ENCODE assay signal across 15 cellular contexts in genomic region chr16:56262879-56263245, GRCh38.
DNase-seq lines count a peak whose midpoint lies in the region; ATAC-seq and TF ChIP-seq lines count a peak whose summit lies in the region.
"Had no signal": no experiment of that assay in that cellular context is flagged by ENCODE, and none has a peak within 500 bp of the region (broad histone marks: within the 10 kb centered on the region; RNA-seq: fewer than 3 reads in every experiment).

No MANE protein-coding gene starts in this region.

- no peaks in the 10 kb centered on the region for H3K27me3 Mint-ChIP-seq in activated CD4-positive, alpha-beta memory T cell treated with anti-CD3 and anti-CD28 coated beads for 36 hours

- intact Hi-C loops in activated CD4-positive, alpha-beta memory T cell treated with anti-CD3 and anti-CD28 coated beads for 36 hours (cut with micrococcal nuclease) = loop anchor here (5.0 kb wide), 1 partner anchor 61 kb away; no protein-coding TSS in a partner anchor

- H3K79me2 ChIP-seq in DND-41 (ENCODE audit: insufficient read depth, low read length) = peaks cover 10% of the 10 kb centered on the region

- no peak overlapping the region for H3K4me3 Mint-ChIP-seq in activated CD4-positive, alpha-beta memory T cell treated with anti-CD3 and anti-CD28 coated beads for 36 hours
- peak overlapping the region; percentile 57 for H3K4me3 Mint-ChIP-seq in stimulated activated effector memory CD8-positive, alpha-beta T cell treated with anti-CD3 and anti-CD28 coated beads, Interleukin-12 subunit alpha, Interleukin-12 subunit beta, amount 100 ng/mL, for 72 hours

- H4K20me1 ChIP-seq in DND-41 (ENCODE audit: insufficient read depth, low read length) = 0 out of 2 replicates have a peak, but pooled peaks cover 2% of the 10 kb centered on the region

- H3K36me3 Mint-ChIP-seq in activated CD4-positive, alpha-beta memory T cell treated with anti-CD3 and anti-CD28 coated beads for 36 hours = no peaks in the 10 kb centered on the region
- H3K36me3 Mint-ChIP-seq in stimulated activated effector memory CD8-positive, alpha-beta T cell treated with anti-CD3 and anti-CD28 coated beads, Interleukin-12 subunit alpha, Interleukin-12 subunit beta, amount 100 ng/mL, for 72 hours = no peaks in the 10 kb centered on the region

- H3K4me1 Mint-ChIP-seq in activated CD4-positive, alpha-beta memory T cell treated with anti-CD3 and anti-CD28 coated beads for 36 hours (ENCODE audit: low read depth) = peaks cover 38% of the 10 kb centered on the region
- H3K4me1 Mint-ChIP-seq in stimulated activated effector memory CD8-positive, alpha-beta T cell treated with anti-CD3 and anti-CD28 coated beads, Interleukin-12 subunit alpha, Interleukin-12 subunit beta, amount 100 ng/mL, for 72 hours = peaks cover 43% of the 10 kb centered on the region

- DNase-seq in DND-41 = peak; percentile 67
- no peak for DNase-seq in activated CD4-positive, alpha-beta memory T cell treated with anti-CD3 and anti-CD28 coated beads for 36 hours
- peak; percentile 36 for DNase-seq in islet precursor cell
- DNase-seq in stimulated activated effector memory CD8-positive, alpha-beta T cell treated with anti-CD3 and anti-CD28 coated beads, Interleukin-12 subunit alpha, Interleukin-12 subunit beta, amount 100 ng/mL, for 72 hours (ENCODE audit: low spot score in 2 of 2) = no peak
- no peak for DNase-seq in H4 (ENCODE audit: low spot score)
- no peak for DNase-seq in hippocampal formation (lab: John Stamatoyannopoulos, UW)
- DNase-seq: activated CD4-positive, alpha-beta T cell treated with anti-CD3 and anti-CD28 coated beads, Interleukin-2, amount 50 U/mL, for 1 hour; aorta; NCI-H146; NCI-H345; Right ventricle myocardium superior; T-helper 9 cell had no signal

- H3K27me3 ChIP-seq in DND-41 (ENCODE audit: insufficient read depth, low read length, poor library complexity) = no peaks in the 10 kb centered on the region

- peaks cover 77% of the 10 kb centered on the region for H3K4me1 ChIP-seq in DND-41 (ENCODE audit: insufficient read depth, low read length)
- H3K4me1 ChIP-seq: prostate gland had no signal

- POLR2A ChIA-PET in activated CD4-positive, alpha-beta memory T cell treated with anti-CD3 and anti-CD28 coated beads for 36 hours (lab: Charles Lee) = no interaction called here

- peak overlapping the region; percentile 59 for H3K4me2 ChIP-seq in DND-41 (ENCODE audit: insufficient read depth, low read length)

- TF ChIP-seq CTCF in DND-41 (IDR thresholded peaks at IDR 0.05; ENCODE audit: borderline replicate concordance, extremely low read depth, low read length, poor library complexity, severe bottlenecking) = no peak

- CTCF ChIA-PET in activated CD4-positive, alpha-beta memory T cell treated with anti-CD3 and anti-CD28 coated beads for 36 hours (lab: Charles Lee) = interaction anchor here (1.2 to 2.1 kb wide), 3 partner anchors 16 to 60 kb away, joined by 4 to 8 read pairs (median 6); no protein-coding TSS in a partner anchor

- no peaks in the 10 kb centered on the region for H3K9me3 Mint-ChIP-seq in activated CD4-positive, alpha-beta memory T cell treated with anti-CD3 and anti-CD28 coated beads for 36 hours
- no peaks in the 10 kb centered on the region for H3K9me3 Mint-ChIP-seq in stimulated activated effector memory CD8-positive, alpha-beta T cell treated with anti-CD3 and anti-CD28 coated beads, Interleukin-12 subunit alpha, Interleukin-12 subunit beta, amount 100 ng/mL, for 72 hours
- H3K9me3 Mint-ChIP-seq: activated T-helper 2 cell treated with anti-CD3 and anti-CD28 coated beads, Interferon-gamma antibody, Interleukin-2, Interleukin-4, amounts not matched to agents 10 μg/mL and 5 μg/mL and 100 μg/mL, durations not matched to agents 14 hours and 24 hours and 36 hours had no signal

- H3K27ac ChIP-seq in DND-41 (ENCODE audit: low read length) = peak overlapping the region; percentile 91
- H3K27ac ChIP-seq: prostate gland had no signal

- 0 out of 2 replicates have a peak overlapping the region, but pooled peaks have one; percentile 53 for H2AFZ ChIP-seq in DND-41 (ENCODE audit: low read depth, low read length)

- H3K36me3 ChIP-seq in DND-41 (ENCODE audit: insufficient read depth, low read length) = no peaks in the 10 kb centered on the region
- H3K36me3 ChIP-seq: prostate gland had no signal

- peak overlapping the region in 1 of 2 experiments; percentile 39; a peak in 2 of 4 replicates for H3K4me3 ChIP-seq in DND-41 (ENCODE audit: low read depth in 1 of 2, low read length in 2 of 2)
- H3K4me3 ChIP-seq: prostate gland had no signal

- H3K9ac ChIP-seq in DND-41 (ENCODE audit: low read depth, low read length) = peak overlapping the region; percentile 45

- ATAC-seq in DND-41 (ENCODE audit: insufficient read depth, low read depth) = peak; percentile 60
- no peak for ATAC-seq in stimulated activated effector memory CD8-positive, alpha-beta T cell treated with anti-CD3 and anti-CD28 coated beads, Interleukin-12 subunit alpha, Interleukin-12 subunit beta, amount 100 ng/mL, for 72 hours
- ATAC-seq in HG02885 (IDR thresholded peaks at IDR 0.05; ENCODE audit: poor library complexity, unreplicated experiment) = no peak

- peak overlapping the region; percentile 46 for H3K27ac Mint-ChIP-seq in activated CD4-positive, alpha-beta memory T cell treated with anti-CD3 and anti-CD28 coated beads for 36 hours
- H3K27ac Mint-ChIP-seq in stimulated activated effector memory CD8-positive, alpha-beta T cell treated with anti-CD3 and anti-CD28 coated beads, Interleukin-12 subunit alpha, Interleukin-12 subunit beta, amount 100 ng/mL, for 72 hours = peak overlapping the region; percentile 48
- H3K27ac Mint-ChIP-seq: activated T-helper 2 cell treated with anti-CD3 and anti-CD28 coated beads, Interferon-gamma antibody, Interleukin-2, Interleukin-4, amounts not matched to agents 10 μg/mL and 5 μg/mL and 100 μg/mL, durations not matched to agents 14 hours and 24 hours and 36 hours had no signal

- H3K9me3 ChIP-seq in DND-41 (ENCODE audit: insufficient read depth, low read length, severe bottlenecking) = no peaks in the 10 kb centered on the region
- H3K9me3 ChIP-seq: prostate gland had no signal

Comparison
In these comparisons a context has a peak if more than half of its experiments do, and no peak if none do; other contexts are left out.
1. DNase-seq: peak in DND-41 (single experiment) and islet precursor cell (single experiment); none in activated CD4-positive, alpha-beta memory T cell treated with anti-CD3 and anti-CD28 coated beads for 36 hours (single experiment), stimulated activated effector memory CD8-positive, alpha-beta T cell treated with anti-CD3 and anti-CD28 coated beads, Interleukin-12 subunit alpha, Interleukin-12 subunit beta, amount 100 ng/mL, for 72 hours (0 of 2), H4 (single experiment) and hippocampal formation (0 of 2).